ENCODE assay signal across 8 cellular contexts in the genomic region with DNA sequence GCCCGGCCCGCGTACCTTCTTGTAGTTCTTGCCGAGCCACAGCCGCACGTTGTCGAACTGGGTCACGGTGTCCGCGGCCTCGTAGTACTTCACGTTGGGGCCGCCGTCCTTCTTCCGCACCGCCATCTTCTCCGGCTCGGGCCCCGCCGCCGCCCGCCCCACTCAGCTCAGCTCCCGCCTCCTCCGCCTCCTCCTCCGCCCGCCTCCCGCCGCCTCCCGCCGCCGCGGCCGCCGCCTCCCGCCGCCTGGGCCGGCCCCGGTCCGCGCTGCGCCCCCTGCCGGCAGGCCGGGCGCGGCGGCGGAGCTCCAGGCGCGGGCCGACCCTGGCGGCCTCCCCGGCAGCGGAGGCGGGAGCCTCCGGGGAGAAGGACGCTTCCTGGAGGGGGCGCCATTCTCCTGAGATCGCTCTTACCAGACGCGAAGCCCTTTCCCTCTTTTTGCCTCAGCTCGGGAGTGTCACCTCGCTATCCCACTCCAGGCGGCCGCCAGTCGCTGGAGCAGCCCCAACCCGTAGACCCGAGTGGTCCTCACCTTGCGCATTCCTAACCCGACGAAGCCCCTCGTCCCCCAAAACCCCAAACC. TPM values are rescaled to one million over a fixed set of nuclear protein-coding genes. Genes with fewer than 3 reads are reported as not detected.
DNase-seq lines count a peak whose midpoint lies in the region; ATAC-seq and TF ChIP-seq lines count a peak whose summit lies in the region.

Gene SMARCC2, minus strand, starts transcription at position 148 of the 582 bp plus-strand sequence. Its CDS starts 22 bp downstream, at position 126.

- no peaks in the 10 kb centered on the region for H3K9me3 Mint-ChIP-seq in activated CD4-positive, alpha-beta memory T cell treated with anti-CD3 and anti-CD28 coated beads for 36 hours

- TF ChIP-seq POLR2A in GM19193 (IDR thresholded peaks at IDR 0.05; ENCODE audit: extremely low read depth, insufficient read depth, insufficient read length) = peak; percentile 59
- TF ChIP-seq POLR2A in lower leg skin (IDR thresholded peaks at IDR 0.05) = no peak

- no peaks in the 10 kb centered on the region for H3K9me3 ChIP-seq in duodenal mucosa (ENCODE audit: control insufficient read depth in 1 of 2, low read length in 2 of 2)

- POLR2A ChIA-PET in activated CD4-positive, alpha-beta memory T cell treated with anti-CD3 and anti-CD28 coated beads for 36 hours (lab: Charles Lee) = interaction anchor here (0.6 to 4.4 kb wide), 21 partner anchors 14 to 490 kb away, joined by 3 to 54 read pairs (median 5); partner anchors contain the start of genes ANKRD52, CNPY2, CS and ESYT1

- DNase-seq in Ammon's horn (ENCODE audit: low spot score) (peak; percentile 84), NCI-H748 (lab: John Stamatoyannopoulos, UW; ENCODE audit: unreplicated experiment) (peak; percentile 93), lower leg skin (ENCODE audit: low spot score in 2 of 2) (peak; percentile 85 to 97)
- peak; percentile 92 for DNase-seq in activated CD4-positive, alpha-beta memory T cell treated with anti-CD3 and anti-CD28 coated beads for 36 hours
- DNase-seq in stimulated activated CD4-positive, alpha-beta T cell treated with anti-CD3 and anti-CD28 coated beads, Interleukin-4, amount 100 ng/mL, for 4 hours = peak; percentile 78 to 83

- peaks cover 18% of the 10 kb centered on the region for H3K36me3 Mint-ChIP-seq in activated CD4-positive, alpha-beta memory T cell treated with anti-CD3 and anti-CD28 coated beads for 36 hours

- peak in 1 of 3 donors; percentile 57 for TF ChIP-seq CTCF in lower leg skin (IDR thresholded peaks at IDR 0.05)

- peak within 1 kb of the TSS; percentile 80 for H3K27ac ChIP-seq in duodenal mucosa (ENCODE audit: low read depth, low read length)

- H3K4me1 Mint-ChIP-seq in activated CD4-positive, alpha-beta memory T cell treated with anti-CD3 and anti-CD28 coated beads for 36 hours (ENCODE audit: low read depth) = peaks cover 35% of the 10 kb centered on the region

- 0% methylated on average over 33 to 43 of the region's 71 CpGs for WGBS in lower leg skin, 2 donors

- H3K9ac ChIP-seq in duodenal mucosa (ENCODE audit: low read depth in 1 of 2, low read length in 2 of 2) = peak within 1 kb of the TSS; percentile 91 to 94

- peak within 1 kb of the TSS; percentile 87 to 90 for H3K4me3 ChIP-seq in duodenal mucosa (ENCODE audit: low read depth in 1 of 2, low read length in 2 of 2)
- peak within 1 kb of the TSS; percentile 85 for H3K4me3 ChIP-seq in lower leg skin (ENCODE audit: low read depth, poor library complexity, severe bottlenecking)

- H3K4me1 ChIP-seq in duodenal mucosa (ENCODE audit: control insufficient read depth in 1 of 2, insufficient read depth in 2 of 2, low read length in 2 of 2) = peaks cover 12 to 20% of the 10 kb centered on the region in 2 donors

- CTCF ChIA-PET in activated CD4-positive, alpha-beta memory T cell treated with anti-CD3 and anti-CD28 coated beads for 36 hours (lab: Charles Lee) = interaction anchor here (0.6 to 6.3 kb wide), 45 partner anchors 9 to 450 kb away, joined by 3 to 168 read pairs (median 6); partner anchors contain the start of genes ANKRD52, COQ10A, ESYT1 and MYL6

- no peaks in the 10 kb centered on the region for H3K27me3 ChIP-seq in duodenal mucosa (ENCODE audit: control insufficient read depth in 1 of 2, insufficient read depth in 2 of 2, low read length in 2 of 2)

- intact Hi-C loops in activated CD4-positive, alpha-beta memory T cell treated with anti-CD3 and anti-CD28 coated beads for 36 hours (cut with micrococcal nuclease) = loop anchor here (1.0 to 2.0 kb wide), 2 partner anchors 37 to 143 kb away; partner anchors contain the start of gene MYL6B
- intact Hi-C loops in lower leg skin (cut with DNase I; ENCODE audit: low total_unique reads) = loop anchor here (5.0 kb wide), 1 partner anchor 62 kb away; the partner anchor contains the start of gene ESYT1

- peak within 1 kb of the TSS; percentile 87 for H3K4me3 Mint-ChIP-seq in activated CD4-positive, alpha-beta memory T cell treated with anti-CD3 and anti-CD28 coated beads for 36 hours

- peak within 1 kb of the TSS; percentile 95 for H3K27ac Mint-ChIP-seq in activated CD4-positive, alpha-beta memory T cell treated with anti-CD3 and anti-CD28 coated beads for 36 hours

- ATAC-seq in HG03460 (IDR thresholded peaks at IDR 0.05; ENCODE audit: unreplicated experiment) = peak; percentile 65

- no peaks in the 10 kb centered on the region for H3K27me3 Mint-ChIP-seq in activated CD4-positive, alpha-beta memory T cell treated with anti-CD3 and anti-CD28 coated beads for 36 hours

- peaks cover 10 to 18% of the 10 kb centered on the region in 2 donors for H3K36me3 ChIP-seq in duodenal mucosa (ENCODE audit: control insufficient read depth in 1 of 2, insufficient read depth in 2 of 2, low read length in 2 of 2)

RNA-seq across cellular contexts. Expression of gene SMARCC2, which starts in this region (rescaled TPM):
- 100 to 1,000 TPM in 1 of 2 experiments, 10 to 100 TPM in 1; 96.4 to 103 TPM for total RNA-seq in activated CD4-positive, alpha-beta memory T cell treated with anti-CD3 and anti-CD28 coated beads for 36 hours
- total RNA-seq in lower leg skin = 10 to 100 TPM; 55.3 to 90.5 (median 63.5) TPM

Comparison
In these comparisons a context has a peak if more than half of its experiments do, and no peak if none do; other contexts are left out.
1. Peak in every context shown above with its lines: DNase-seq, ATAC-seq, H3K4me3 ChIP-seq and H3K27ac ChIP-seq.